Comparison of ENCODE assay signal across 7 cellular contexts in the genomic region with DNA sequence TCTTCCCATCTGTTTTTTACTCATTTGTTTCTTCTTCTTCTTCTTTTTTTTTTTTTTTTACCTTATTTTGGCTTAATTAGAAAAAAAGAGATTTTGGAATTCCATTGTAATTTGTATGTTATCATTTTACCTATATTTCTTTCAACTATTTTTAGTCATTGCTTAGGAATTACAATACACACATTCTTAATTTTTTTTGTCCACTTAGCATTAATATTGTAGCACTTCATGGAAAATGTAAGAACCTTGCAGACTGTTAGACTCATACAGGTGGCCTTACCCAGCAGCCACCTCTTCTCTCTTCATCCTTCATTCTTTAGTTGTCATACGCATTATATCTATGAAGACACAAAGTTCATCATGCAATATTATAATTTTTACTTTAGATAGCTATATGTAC. TPM values are rescaled to one million over a fixed set of nuclear protein-coding genes. Genes with fewer than 3 reads are reported as not detected.
"Had no signal": no experiment of that assay in that cellular context is flagged by ENCODE, and none has a peak within 500 bp of the region (broad histone marks: within the 10 kb centered on the region; RNA-seq: fewer than 3 reads in every experiment).

No MANE protein-coding gene starts in this region.

- DNase-seq: IMR-90, KBM-7, KG1 had no signal

- FAIRE-seq: HTR-8/SVneo had no signal

- H3K9ac ChIP-seq: KMS-11 had no signal

- H3K4me2 ChIP-seq: KMS-11 had no signal

- H3K27ac ChIP-seq: HL-60, KMS-11 had no signal

RNA-seq across cellular contexts. Expression of a gene that starts 46.5 kb away (rescaled TPM):
- total RNA-seq: HT-29, IMR-90 had no signal
- polyA plus RNA-seq: IMR-90 had no signal
